8 cellular contexts compared by ENCODE assay signal in the genomic region with DNA sequence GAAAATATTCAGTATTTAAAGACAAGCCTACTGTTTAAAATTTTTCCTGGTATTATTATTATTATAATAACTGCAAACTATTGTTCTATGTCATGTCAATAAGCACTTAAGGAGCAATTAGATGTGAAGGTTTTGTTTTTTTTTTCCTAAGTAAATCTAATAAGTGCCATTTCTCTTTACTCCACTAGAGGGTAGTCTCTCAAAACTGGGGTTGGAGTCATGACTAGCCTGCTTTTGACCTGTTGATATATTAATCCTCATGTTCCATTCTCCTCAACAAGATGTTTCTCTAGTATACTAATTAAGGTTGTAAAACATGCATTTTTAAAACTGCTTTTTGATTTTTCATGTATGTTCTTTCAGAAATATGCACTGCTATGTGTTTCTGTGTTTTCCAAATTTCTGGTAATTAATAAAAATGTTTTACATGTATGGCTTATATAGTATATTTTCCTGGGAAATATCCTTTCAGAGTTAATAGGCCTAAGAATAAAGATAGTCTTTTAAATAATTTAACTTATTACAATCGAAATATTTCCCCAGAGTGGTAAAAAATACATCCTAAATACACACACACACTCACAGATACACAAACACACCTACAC. TPM values are rescaled to one million over a fixed set of nuclear protein-coding genes. Genes with fewer than 3 reads are reported as not detected.
DNase-seq lines count a peak whose midpoint lies in the region; ATAC-seq and TF ChIP-seq lines count a peak whose summit lies in the region.

No MANE protein-coding gene starts in this region.

- peak; percentile 59 for ATAC-seq in HG03175 (IDR thresholded peaks at IDR 0.05; ENCODE audit: unreplicated experiment)

- no peak overlapping the region for H3K4me3 Mint-ChIP-seq in MCF 10A (ENCODE audit: unreplicated experiment)
- no peak overlapping the region for H3K4me3 Mint-ChIP-seq in activated CD4-positive, alpha-beta memory T cell treated with anti-CD3 and anti-CD28 coated beads, Interleukin-2, amount 10 ng/mL, durations not matched to agents 7 days and 5 days

- H3K36me3 Mint-ChIP-seq in MCF 10A (ENCODE audit: insufficient read depth, unreplicated experiment) = peaks cover 6% of the 10 kb centered on the region
- peaks cover 23% of the 10 kb centered on the region for H3K36me3 Mint-ChIP-seq in activated CD4-positive, alpha-beta memory T cell treated with anti-CD3 and anti-CD28 coated beads, Interleukin-2, amount 10 ng/mL, durations not matched to agents 7 days and 5 days (ENCODE audit: low read depth)

- H3K4me3 ChIP-seq in AG04449 (ENCODE audit: low read depth, low read length) = no peak overlapping the region
- no peak overlapping the region for H3K4me3 ChIP-seq in GM12875 (ENCODE audit: low read depth, low read length)

- no peaks in the 10 kb centered on the region for H3K27me3 Mint-ChIP-seq in MCF 10A (ENCODE audit: insufficient read depth, unreplicated experiment)
- no peaks in the 10 kb centered on the region for H3K27me3 Mint-ChIP-seq in activated CD4-positive, alpha-beta memory T cell treated with anti-CD3 and anti-CD28 coated beads, Interleukin-2, amount 10 ng/mL, durations not matched to agents 7 days and 5 days

- TF ChIP-seq CTCF in AG04449 (IDR thresholded peaks at IDR 0.05; ENCODE audit: insufficient read depth, low read length, missing control alignments) (peak; percentile 47), GM12875 (IDR thresholded peaks at IDR 0.05; ENCODE audit: borderline replicate concordance, insufficient read depth, low read depth, low read length) (peak; percentile 46; the same call in 1 of the 2 replicates), MCF 10A (IDR thresholded peaks at IDR 0.05; ENCODE audit: unreplicated experiment) (peak; percentile 55)

- POLR2A ChIA-PET in AG04449 (lab: Yijun Ruan, JAX) = no interaction called here
- POLR2A ChIA-PET in MCF 10A (lab: Yijun Ruan, JAX) = interaction anchor here (0.7 kb wide), 2 partner anchors 472 to 651 kb away, joined by 3 to 4 read pairs; no protein-coding TSS in a partner anchor
- POLR2A ChIA-PET in activated CD4-positive, alpha-beta memory T cell treated with anti-CD3 and anti-CD28 coated beads, Interleukin-2, amount 10 ng/mL, durations not matched to agents 7 days and 5 days (lab: Charles Lee) = interaction anchor here (1.1 to 2.1 kb wide), 3 partner anchors 10 to 61 kb away, joined by 3 to 6 read pairs (median 4); no protein-coding TSS in a partner anchor

- no peaks in the 10 kb centered on the region for H3K4me1 Mint-ChIP-seq in MCF 10A (ENCODE audit: insufficient read depth, unreplicated experiment)
- peaks cover 79% of the 10 kb centered on the region for H3K4me1 Mint-ChIP-seq in activated CD4-positive, alpha-beta memory T cell treated with anti-CD3 and anti-CD28 coated beads, Interleukin-2, amount 10 ng/mL, durations not matched to agents 7 days and 5 days

- no peaks in the 10 kb centered on the region for H3K9me3 Mint-ChIP-seq in MCF 10A (ENCODE audit: unreplicated experiment)
- peaks cover 9% of the 10 kb centered on the region for H3K9me3 Mint-ChIP-seq in activated CD4-positive, alpha-beta memory T cell treated with anti-CD3 and anti-CD28 coated beads, Interleukin-2, amount 10 ng/mL, durations not matched to agents 7 days and 5 days

- no peak for DNase-seq in AG04449 (ENCODE audit: low read depth, low spot score)
- DNase-seq in NCI-H748 treated with DMSO at 0.1 percent for 48 hours (lab: John Stamatoyannopoulos, UW) = peak; percentile 80
- DNase-seq in MCF 10A (ENCODE audit: unreplicated experiment) = peak; percentile 48
- DNase-seq in kidney tubule cell (ENCODE audit: low spot score) = peak; percentile 64
- DNase-seq in activated CD4-positive, alpha-beta memory T cell treated with anti-CD3 and anti-CD28 coated beads, Interleukin-2, amount 10 ng/mL, durations not matched to agents 7 days and 5 days = no peak
- DNase-seq in epidermal melanocyte (ENCODE audit: insufficient read length, low spot score) = no peak

- H3K27ac Mint-ChIP-seq in MCF 10A (ENCODE audit: low read depth, unreplicated experiment) = no peak overlapping the region
- H3K27ac Mint-ChIP-seq in activated CD4-positive, alpha-beta memory T cell treated with anti-CD3 and anti-CD28 coated beads, Interleukin-2, amount 10 ng/mL, durations not matched to agents 7 days and 5 days = no peak overlapping the region

- CTCF ChIA-PET in AG04449 (lab: Yijun Ruan, JAX) = interaction anchor here (0.7 to 2.1 kb wide), 4 partner anchors 8 to 646 kb away, joined by 3 to 6 read pairs (median 4); no protein-coding TSS in a partner anchor
- CTCF ChIA-PET in MCF 10A (lab: Yijun Ruan, JAX) = interaction anchor here (0.7 to 1.2 kb wide), 9 partner anchors 48 to 1330 kb away, joined by 3 to 6 read pairs (median 4); no protein-coding TSS in a partner anchor
- CTCF ChIA-PET in activated CD4-positive, alpha-beta memory T cell treated with anti-CD3 and anti-CD28 coated beads, Interleukin-2, amount 10 ng/mL, durations not matched to agents 7 days and 5 days (lab: Charles Lee) = interaction anchor here (0.7 to 1.1 kb wide), 6 partner anchors 8 to 582 kb away, joined by 3 to 7 read pairs (median 4); no protein-coding TSS in a partner anchor

- BruUV-seq in MCF 10A (replicated peaks; lab: Mats Ljungman, UMichigan) = no TSS peak

- intact Hi-C loops in MCF 10A (cut with micrococcal nuclease) = loop anchor here (1.0 to 10.0 kb wide), 3 partner anchors 396 to 1245 kb away; no protein-coding TSS in a partner anchor

RNA-seq across cellular contexts. Expression of a gene that starts 1.0 kb away (rescaled TPM):
- not detected in 2 replicates for total RNA-seq in MCF 10A (2022)
- total RNA-seq in activated CD4-positive, alpha-beta memory T cell treated with anti-CD3 and anti-CD28 coated beads, Interleukin-2, amount 10 ng/mL, durations not matched to agents 7 days and 5 days = 10 to 100 TPM; 18.0 to 19.2 TPM

Comparison
In these comparisons a context has a peak if more than half of its experiments do, and no peak if none do; other contexts are left out.
1. DNase-seq: peak in NCI-H748 treated with DMSO at 0.1 percent for 48 hours (single experiment), MCF 10A (single experiment) and kidney tubule cell (single experiment); none in AG04449 (single experiment), activated CD4-positive, alpha-beta memory T cell treated with anti-CD3 and anti-CD28 coated beads, Interleukin-2, amount 10 ng/mL, durations not matched to agents 7 days and 5 days (single experiment) and epidermal melanocyte (single experiment).
2. RNA of a gene that starts 1.0 kb away (total RNA-seq): 18.0 to 19.2 TPM in activated CD4-positive, alpha-beta memory T cell treated with anti-CD3 and anti-CD28 coated beads, Interleukin-2, amount 10 ng/mL, durations not matched to agents 7 days and 5 days; not detected in MCF 10A; every median in the first group is over 10 times any median in the second.
3. Peak in every context shown above with its lines, with median percentiles within 50 percentile points of each other: CTCF ChIP-seq.